8 cellular contexts compared by ENCODE assay signal in the genomic region with DNA sequence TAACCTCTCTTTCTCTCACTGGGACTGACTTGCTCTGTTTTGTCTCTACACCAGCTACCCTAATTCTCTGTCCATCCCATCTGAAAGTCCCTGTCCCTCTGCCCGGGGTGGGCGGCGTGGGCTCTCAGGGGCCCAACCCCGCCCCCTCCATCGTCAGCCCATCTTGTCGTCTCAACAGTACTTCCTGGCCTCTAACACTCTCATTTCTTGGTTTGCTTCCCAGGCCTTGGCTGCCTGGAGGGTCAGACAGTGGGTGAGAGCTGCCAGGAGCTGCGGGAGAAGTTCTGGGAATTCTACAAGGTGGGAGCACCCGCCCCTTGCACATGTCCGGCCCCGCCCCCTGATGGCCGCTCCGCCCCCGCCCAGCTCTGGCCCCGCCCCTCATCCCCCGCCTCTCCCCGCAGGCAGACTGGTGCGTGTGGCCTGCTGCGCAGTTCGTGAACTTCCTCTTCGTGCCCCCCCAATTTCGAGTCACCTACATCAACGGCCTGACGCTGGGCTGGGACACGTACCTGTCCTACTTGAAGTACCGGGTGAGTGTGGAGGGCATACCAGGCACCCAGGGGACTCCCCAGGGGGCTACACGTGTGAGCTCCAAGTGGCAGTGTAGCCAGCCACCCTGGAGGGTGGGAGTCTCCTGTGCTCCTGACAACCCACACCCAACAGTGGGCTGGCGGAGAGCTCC. TPM values are rescaled to one million over a fixed set of nuclear protein-coding genes. Genes with fewer than 3 reads are reported as not detected.
DNase-seq lines count a peak whose midpoint lies in the region; ATAC-seq and TF ChIP-seq lines count a peak whose summit lies in the region.

No MANE protein-coding gene starts in this region.

- TF ChIP-seq CTCF in chondrocyte (IDR thresholded peaks at IDR 0.05) = no peak

- peak overlapping the region; percentile 74; the same call in 1 of the 2 replicates for H3K4me3 ChIP-seq in GM08714 (ENCODE audit: low read length)

- peaks cover 9% of the 10 kb centered on the region for H3K36me3 Mint-ChIP-seq in chondrocyte (ENCODE audit: low read depth)
- no peaks in the 10 kb centered on the region for H3K36me3 Mint-ChIP-seq in natural killer cell treated with Interleukin-12 subunit alpha and Interleukin-12 subunit beta and Interleukin-15 and Interleukin-18, amount 100 ng/mL, for 72 hours

- H3K9me3 Mint-ChIP-seq in chondrocyte (ENCODE audit: low read depth) = no peaks in the 10 kb centered on the region
- no peaks in the 10 kb centered on the region for H3K9me3 Mint-ChIP-seq in natural killer cell treated with Interleukin-12 subunit alpha and Interleukin-12 subunit beta and Interleukin-15 and Interleukin-18, amount 100 ng/mL, for 72 hours

- ATAC-seq in natural killer cell treated with Interleukin-12 subunit alpha and Interleukin-12 subunit beta and Interleukin-15 and Interleukin-18, amount 100 ng/mL, for 72 hours = no peak

- no peaks in the 10 kb centered on the region for H3K27me3 Mint-ChIP-seq in chondrocyte (ENCODE audit: low read depth)
- H3K27me3 Mint-ChIP-seq in natural killer cell treated with Interleukin-12 subunit alpha and Interleukin-12 subunit beta and Interleukin-15 and Interleukin-18, amount 100 ng/mL, for 72 hours = no peaks in the 10 kb centered on the region

- peaks cover 24% of the 10 kb centered on the region for H3K4me1 Mint-ChIP-seq in chondrocyte (ENCODE audit: low read depth)
- H3K4me1 Mint-ChIP-seq in natural killer cell treated with Interleukin-12 subunit alpha and Interleukin-12 subunit beta and Interleukin-15 and Interleukin-18, amount 100 ng/mL, for 72 hours (ENCODE audit: low read depth in 2 of 2) = peaks cover 25 to 27% of the 10 kb centered on the region in 2 donors

- DNase-seq in chondrocyte (ENCODE audit: low spot score) (no peak), UCSD-AML1 (lab: John Stamatoyannopoulos, UW; ENCODE audit: unreplicated experiment) (no peak), hippocampal formation (lab: John Stamatoyannopoulos, UW) (no peak), OCI-M2 (lab: John Stamatoyannopoulos, UW; ENCODE audit: unreplicated experiment) (no peak), SKM-1 treated with dmso at 0.1 percent for 144 hours (lab: John Stamatoyannopoulos, UW; ENCODE audit: unreplicated experiment) (no peak)
- no peak for DNase-seq in natural killer cell treated with Interleukin-12 subunit alpha and Interleukin-12 subunit beta and Interleukin-15 and Interleukin-18, amount 100 ng/mL, for 72 hours (ENCODE audit: low spot score)

- peak overlapping the region; percentile 79 for H3K4me3 Mint-ChIP-seq in chondrocyte (ENCODE audit: unreplicated experiment)
- peak overlapping the region; percentile 90 for H3K4me3 Mint-ChIP-seq in natural killer cell treated with Interleukin-12 subunit alpha and Interleukin-12 subunit beta and Interleukin-15 and Interleukin-18, amount 100 ng/mL, for 72 hours

- peak overlapping the region; percentile 32 for H3K27ac Mint-ChIP-seq in chondrocyte (ENCODE audit: unreplicated experiment)
- peak overlapping the region in 1 of 2 donors; percentile 21 for H3K27ac Mint-ChIP-seq in natural killer cell treated with Interleukin-12 subunit alpha and Interleukin-12 subunit beta and Interleukin-15 and Interleukin-18, amount 100 ng/mL, for 72 hours

TF ChIP-seq in PFSK-1, 5 proteins besides CTCF, POLR2A, EP300 and RAD21:
- TF ChIP-seq TAF1 (IDR thresholded peaks at IDR 0.05; ENCODE audit: borderline replicate concordance, insufficient read depth, low read length) = no peak
- TF ChIP-seq SIN3A (IDR thresholded peaks at IDR 0.05; ENCODE audit: borderline replicate concordance, insufficient read depth, low read length) = no peak
- TF ChIP-seq FOXP2 (optimal IDR thresholded peaks at IDR 0.05; ENCODE audit: borderline replicate concordance, extremely low read depth, extremely low read length, insufficient read depth) = peak; percentile 13
- TF ChIP-seq POLR2AphosphoS5 (IDR thresholded peaks at IDR 0.05; ENCODE audit: low read depth, low read length) = no peak
- TF ChIP-seq, protein P1, sequence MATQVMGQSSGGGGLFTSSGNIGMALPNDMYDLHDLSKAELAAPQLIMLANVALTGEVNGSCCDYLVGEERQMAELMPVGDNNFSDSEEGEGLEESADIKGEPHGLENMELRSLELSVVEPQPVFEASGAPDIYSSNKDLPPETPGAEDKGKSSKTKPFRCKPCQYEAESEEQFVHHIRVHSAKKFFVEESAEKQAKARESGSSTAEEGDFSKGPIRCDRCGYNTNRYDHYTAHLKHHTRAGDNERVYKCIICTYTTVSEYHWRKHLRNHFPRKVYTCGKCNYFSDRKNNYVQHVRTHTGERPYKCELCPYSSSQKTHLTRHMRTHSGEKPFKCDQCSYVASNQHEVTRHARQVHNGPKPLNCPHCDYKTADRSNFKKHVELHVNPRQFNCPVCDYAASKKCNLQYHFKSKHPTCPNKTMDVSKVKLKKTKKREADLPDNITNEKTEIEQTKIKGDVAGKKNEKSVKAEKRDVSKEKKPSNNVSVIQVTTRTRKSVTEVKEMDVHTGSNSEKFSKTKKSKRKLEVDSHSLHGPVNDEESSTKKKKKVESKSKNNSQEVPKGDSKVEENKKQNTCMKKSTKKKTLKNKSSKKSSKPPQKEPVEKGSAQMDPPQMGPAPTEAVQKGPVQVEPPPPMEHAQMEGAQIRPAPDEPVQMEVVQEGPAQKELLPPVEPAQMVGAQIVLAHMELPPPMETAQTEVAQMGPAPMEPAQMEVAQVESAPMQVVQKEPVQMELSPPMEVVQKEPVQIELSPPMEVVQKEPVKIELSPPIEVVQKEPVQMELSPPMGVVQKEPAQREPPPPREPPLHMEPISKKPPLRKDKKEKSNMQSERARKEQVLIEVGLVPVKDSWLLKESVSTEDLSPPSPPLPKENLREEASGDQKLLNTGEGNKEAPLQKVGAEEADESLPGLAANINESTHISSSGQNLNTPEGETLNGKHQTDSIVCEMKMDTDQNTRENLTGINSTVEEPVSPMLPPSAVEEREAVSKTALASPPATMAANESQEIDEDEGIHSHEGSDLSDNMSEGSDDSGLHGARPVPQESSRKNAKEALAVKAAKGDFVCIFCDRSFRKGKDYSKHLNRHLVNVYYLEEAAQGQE (IDR thresholded peaks at IDR 0.05; ENCODE audit: insufficient read depth in 1 of 2, low read depth in 2 of 2, low read length in 2 of 2) = no peak

RNA-seq across cellular contexts. Expression of gene MPV17L2, which starts 1.7 kb away (rescaled TPM):
- polyA plus RNA-seq in PFSK-1 (2012; ENCODE audit: insufficient read length, low read depth) = 30.6 TPM
- total RNA-seq in chondrocyte = 10.9 to 14.2 TPM (median 12.8 TPM) in 3 replicates
- total RNA-seq in natural killer cell treated with Interleukin-12 subunit alpha and Interleukin-12 subunit beta and Interleukin-15 and Interleukin-18, amount 100 ng/mL, for 72 hours = 10 to 100 TPM; 17.4 to 34.2 TPM

RNA-seq across cellular contexts. Expression of gene RAB3A, which starts 9.1 kb away (rescaled TPM):
- 28.4 TPM for polyA plus RNA-seq in PFSK-1 (2012; ENCODE audit: insufficient read length, low read depth)
- 3.4 to 6.1 TPM (median 3.8 TPM) in 3 replicates for total RNA-seq in chondrocyte
- 1 to 10 TPM; 3.9 to 5.1 TPM for total RNA-seq in natural killer cell treated with Interleukin-12 subunit alpha and Interleukin-12 subunit beta and Interleukin-15 and Interleukin-18, amount 100 ng/mL, for 72 hours

RNA-seq across cellular contexts. Expression of gene IFI30, which starts 21.1 kb away (rescaled TPM):
- 38.5 TPM for polyA plus RNA-seq in PFSK-1 (2012; ENCODE audit: insufficient read length, low read depth)
- total RNA-seq in chondrocyte = 0.33 to 2.1 TPM (median 1.7 TPM) in 3 replicates
- 100 to 1,000 TPM in 1 of 2 donors, 10 to 100 TPM in 1; 76.2 to 139 TPM for total RNA-seq in natural killer cell treated with Interleukin-12 subunit alpha and Interleukin-12 subunit beta and Interleukin-15 and Interleukin-18, amount 100 ng/mL, for 72 hours

RNA-seq across cellular contexts. Expression of gene PDE4C, which starts 31.5 kb away (rescaled TPM):
- polyA plus RNA-seq in PFSK-1 (2012; ENCODE audit: insufficient read length, low read depth) = 1.1 TPM
- 2.9 to 3.4 TPM in 2 of 3 replicates, not detected in the other for total RNA-seq in chondrocyte
- total RNA-seq in natural killer cell treated with Interleukin-12 subunit alpha and Interleukin-12 subunit beta and Interleukin-15 and Interleukin-18, amount 100 ng/mL, for 72 hours = 1 to 10 TPM in 1 of 2 donors, under 1 TPM in 1; 0.22 to 1.4 TPM

RNA-seq across cellular contexts. Expression of gene PIK3R2, which starts 41.7 kb away (rescaled TPM):
- 57.7 TPM for polyA plus RNA-seq in PFSK-1 (2012; ENCODE audit: insufficient read length, low read depth)
- 67.6 to 96.3 TPM (median 73.1 TPM) in 3 replicates for total RNA-seq in chondrocyte
- total RNA-seq in natural killer cell treated with Interleukin-12 subunit alpha and Interleukin-12 subunit beta and Interleukin-15 and Interleukin-18, amount 100 ng/mL, for 72 hours = 10 to 100 TPM; 12.6 to 20.1 TPM

Comparison
In these comparisons a context has a peak if more than half of its experiments do, and no peak if none do; other contexts are left out.
1. RNA of gene IFI30, which starts 21.1 kb away (total RNA-seq): 76.2 to 139 TPM in natural killer cell treated with Interleukin-12 subunit alpha and Interleukin-12 subunit beta and Interleukin-15 and Interleukin-18, amount 100 ng/mL, for 72 hours; 0.33 to 2.1 TPM in chondrocyte; every median in the first group is over 10 times any median in the second.